21 cellular contexts compared by ENCODE assay signal in genomic region chr19:38412491-38412890, GRCh38. TPM values are rescaled to one million over a fixed set of nuclear protein-coding genes. Genes with fewer than 3 reads are reported as not detected.
"Had no signal": no experiment of that assay in that cellular context is flagged by ENCODE, and none has a peak within 500 bp of the region (broad histone marks: within the 10 kb centered on the region; RNA-seq: fewer than 3 reads in every experiment).

No MANE protein-coding gene starts in this region.

- ATAC-seq: Panc1, PC-3, SK-N-SH treated with all-trans-retinoic acid at 6 μM for 48 hours had no signal

- H3K4me2 ChIP-seq: KMS-11 had no signal

- H3K9ac ChIP-seq: KMS-11 had no signal

- H3K27ac ChIP-seq: KMS-11, RWPE1 had no signal

- DNase-seq: Kasumi-1, MM.1S, NCI-H1092 treated with DMSO at 0.1 percent for 48 hours, NCI-H1436, NCI-H187, NCI-H2029, NCI-H2081 treated with DMSO at 0.1 percent for 48 hours, NCI-H2171, NCI-H226, NCI-H446, NCI-H510A, NCI-H524 treated with DMSO at 0.1 percent for 48 hours, PC-3, SHP77, T-helper 1 cell had no signal

RNA-seq across cellular contexts. Expression of gene RASGRP4, which starts 13.5 kb away (rescaled TPM):
- total RNA-seq: HT-29, M059J, PC-3 had no signal

RNA-seq across cellular contexts. Expression of gene RYR1, which starts 21.0 kb away (rescaled TPM):
- total RNA-seq: HT-29, M059J, PC-3 had no signal
